ENCODE assay signal across 25 cellular contexts in genomic region chr18:24326211-24326610, GRCh38.
"Had no signal": no experiment of that assay in that cellular context is flagged by ENCODE, and none has a peak within 500 bp of the region (broad histone marks: within the 10 kb centered on the region; RNA-seq: fewer than 3 reads in every experiment).

No MANE protein-coding gene starts in this region.

- DNase-seq: activated B cell treated with CpG ODN at 0.5 μM for 24 hours; activated CD4-positive, alpha-beta memory T cell treated with anti-CD3 and anti-CD28 coated beads, Interleukin-2, amount 10 ng/mL, durations not matched to agents 7 days and 5 days; activated CD4-positive, alpha-beta T cell treated with anti-CD3 and anti-CD28 coated beads for 1 hour; activated CD4-positive, alpha-beta T cell treated with anti-CD3 and anti-CD28 coated beads, Interleukin-2, amount 10 ng/mL, durations not matched to agents 7 days and 5 days; activated gamma-delta T cell; activated naive CD4-positive, alpha-beta T cell treated with anti-CD3 and anti-CD28 coated beads for 36 hours; activated T-cell treated with anti-CD3 and anti-CD28 coated beads for 4 hours; activated T-cell treated with anti-CD3 and anti-CD28 coated beads, Interleukin-2, amount 50 U/mL, for 48 hours; amygdala; Kasumi-1; KBM-7; NCI-H1048; NCI-H146; NCI-H1930; NCI-H510A treated with DMSO at 0.1 percent for 48 hours; NCI-H69; NK-92 treated with Interleukin-12 subunit alpha and Interleukin-12 subunit beta, amount 100 ng/mL, for 24 hours; PC-3; SIG-M5; T-helper 2 cell; T1000 had no signal

- H3K27me3 Mint-ChIP-seq: activated B cell treated with CpG ODN at 0.5 μM for 24 hours; activated CD4-positive, alpha-beta memory T cell treated with anti-CD3 and anti-CD28 coated beads, Interleukin-2, amount 10 ng/mL, durations not matched to agents 7 days and 5 days; activated CD4-positive, alpha-beta T cell treated with anti-CD3 and anti-CD28 coated beads, Interleukin-2, amount 10 ng/mL, durations not matched to agents 7 days and 5 days; activated naive CD8-positive, alpha-beta T cell; activated T-helper 17 cell treated with anti-CD3 and anti-CD28 coated beads, Interleukin-2, amount 50 U/mL, for 72 hours; brain had no signal

- H3K27ac Mint-ChIP-seq: activated B cell treated with CpG ODN at 0.5 μM for 24 hours; activated CD4-positive, alpha-beta memory T cell treated with anti-CD3 and anti-CD28 coated beads, Interleukin-2, amount 10 ng/mL, durations not matched to agents 7 days and 5 days; activated CD4-positive, alpha-beta T cell treated with anti-CD3 and anti-CD28 coated beads, Interleukin-2, amount 10 ng/mL, durations not matched to agents 7 days and 5 days; activated naive CD4-positive, alpha-beta T cell treated with anti-CD3 and anti-CD28 coated beads for 36 hours; activated naive CD8-positive, alpha-beta T cell; activated T-helper 17 cell treated with anti-CD3 and anti-CD28 coated beads, Interleukin-2, amount 50 U/mL, for 72 hours; brain had no signal

- H3K27me3 ChIP-seq: cardiac muscle cell had no signal

- H3K36me3 ChIP-seq: cardiac muscle cell had no signal

- H3K4me3 ChIP-seq: cardiac muscle cell had no signal

- H3K4me3 Mint-ChIP-seq: activated B cell treated with CpG ODN at 0.5 μM for 24 hours; activated CD4-positive, alpha-beta memory T cell treated with anti-CD3 and anti-CD28 coated beads, Interleukin-2, amount 10 ng/mL, durations not matched to agents 7 days and 5 days; activated CD4-positive, alpha-beta T cell treated with anti-CD3 and anti-CD28 coated beads, Interleukin-2, amount 10 ng/mL, durations not matched to agents 7 days and 5 days; activated naive CD4-positive, alpha-beta T cell treated with anti-CD3 and anti-CD28 coated beads for 36 hours; activated naive CD8-positive, alpha-beta T cell; activated T-helper 17 cell treated with anti-CD3 and anti-CD28 coated beads, Interleukin-2, amount 50 U/mL, for 72 hours; brain had no signal

- H3K27ac ChIP-seq: cardiac muscle cell had no signal

- H3K9me3 Mint-ChIP-seq: activated B cell treated with CpG ODN at 0.5 μM for 24 hours; activated CD4-positive, alpha-beta memory T cell treated with anti-CD3 and anti-CD28 coated beads, Interleukin-2, amount 10 ng/mL, durations not matched to agents 7 days and 5 days; activated CD4-positive, alpha-beta T cell treated with anti-CD3 and anti-CD28 coated beads, Interleukin-2, amount 10 ng/mL, durations not matched to agents 7 days and 5 days; activated naive CD4-positive, alpha-beta T cell treated with anti-CD3 and anti-CD28 coated beads for 36 hours; activated T-helper 17 cell treated with anti-CD3 and anti-CD28 coated beads, Interleukin-2, amount 50 U/mL, for 72 hours; brain had no signal

- ATAC-seq: activated T-helper 17 cell treated with anti-CD3 and anti-CD28 coated beads, Interleukin-2, amount 50 U/mL, for 72 hours; PC-3 had no signal

- H3K4me1 Mint-ChIP-seq: activated B cell treated with CpG ODN at 0.5 μM for 24 hours; activated CD4-positive, alpha-beta memory T cell treated with anti-CD3 and anti-CD28 coated beads, Interleukin-2, amount 10 ng/mL, durations not matched to agents 7 days and 5 days; activated CD4-positive, alpha-beta T cell treated with anti-CD3 and anti-CD28 coated beads, Interleukin-2, amount 10 ng/mL, durations not matched to agents 7 days and 5 days; activated T-helper 17 cell treated with anti-CD3 and anti-CD28 coated beads, Interleukin-2, amount 50 U/mL, for 72 hours had no signal
